ENCODE assay signal across 8 cellular contexts in the genomic region with DNA sequence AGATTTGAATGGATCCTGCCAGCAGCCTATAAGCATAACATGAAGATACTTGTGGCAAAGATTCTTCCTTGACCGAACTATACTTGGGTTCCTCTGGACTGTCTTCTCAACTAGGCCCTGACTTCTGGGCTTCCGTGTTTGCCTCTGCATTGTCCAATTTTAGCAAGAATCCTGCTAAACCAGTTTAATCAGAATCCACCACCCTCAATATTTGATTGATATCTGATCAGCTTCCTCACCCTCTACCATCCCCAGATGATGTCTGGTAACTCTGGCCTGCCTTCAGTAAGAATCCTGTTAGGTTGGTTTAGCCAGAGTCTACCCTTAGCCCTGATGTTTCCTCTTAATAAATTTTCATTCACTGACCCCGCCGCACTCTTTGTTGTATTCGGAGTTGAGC.
"Had no signal": no experiment of that assay in that cellular context is flagged by ENCODE, and none has a peak within 500 bp of the region (broad histone marks: within the 10 kb centered on the region; RNA-seq: fewer than 3 reads in every experiment).

No MANE protein-coding gene starts in this region.

- H3K27ac ChIP-seq: GM23248 had no signal

- ATAC-seq: HCT116 had no signal

- H3K4me1 ChIP-seq: HAP-1 had no signal

- H3K4me3 ChIP-seq: GM23248, HAP-1, K562 had no signal

- H3K36me3 ChIP-seq: HAP-1 had no signal

- H3K9me3 ChIP-seq: HAP-1 had no signal

- H2AFZ ChIP-seq: GM23248 had no signal

- DNase-seq: GM23248, GOT3, H7, HFFc6, IMR-90 had no signal

- H3K9ac ChIP-seq: GM23248 had no signal
